In the genomic region with DNA sequence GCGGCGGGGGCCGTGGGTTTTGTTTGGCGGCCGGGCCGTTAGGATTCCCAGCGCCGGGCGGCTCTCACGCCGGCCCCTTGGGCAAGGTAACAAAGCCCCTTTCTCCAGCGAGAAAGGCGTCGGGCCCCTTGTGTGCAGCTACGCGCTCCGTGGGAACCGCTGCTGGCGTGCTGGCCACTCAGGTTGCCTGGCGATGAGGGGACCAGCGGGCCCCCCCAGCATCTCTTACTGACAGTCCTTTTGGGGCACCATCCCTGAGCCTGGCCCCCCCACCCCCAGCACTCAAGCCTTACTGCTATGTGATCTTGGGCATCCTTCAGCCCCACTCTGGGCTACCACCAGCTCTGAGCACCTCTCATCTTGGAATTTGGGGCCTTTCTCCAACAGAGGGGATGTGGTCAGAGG, we compare ENCODE assay signal across 9 cellular contexts. TPM values are rescaled to one million over a fixed set of nuclear protein-coding genes. Genes with fewer than 3 reads are reported as not detected.
A peak's percentile ranks its signal among the peaks of the same experiment; 100 is the strongest.
DNase-seq lines count a peak whose midpoint lies in the region; ATAC-seq, FAIRE-seq and TF ChIP-seq lines count a peak whose summit lies in the region.
"Had no signal": no experiment of that assay in that cellular context is flagged by ENCODE, and none has a peak within 500 bp of the region (broad histone marks: within the 10 kb centered on the region; RNA-seq: fewer than 3 reads in every experiment).

No MANE protein-coding gene starts in this region.

- no peak for FAIRE-seq in urothelium cell line (lab: Jason Lieb, UNC)

- no peaks in the 10 kb centered on the region for H3K27me3 Mint-ChIP-seq in naive B cell

- H3K27ac ChIP-seq in A673 (ENCODE audit: low read depth, low read length, poor library complexity, severe bottlenecking) (no peak overlapping the region), HUES48 (ENCODE audit: low read depth, low read length) (no peak overlapping the region)

- BruUV-seq in A673 (replicated peaks; lab: Mats Ljungman, UMichigan) = no TSS peak

- H3K4me3 ChIP-seq in A673 (ENCODE audit: low read depth, low read length, poor library complexity, severe bottlenecking) = peak overlapping the region; percentile 59
- H3K4me3 ChIP-seq in HUES48 (ENCODE audit: low read depth, low read length) = peak overlapping the region; percentile 69
- H3K4me3 ChIP-seq in cardiac fibroblast (replicated peaks in 1 of 2; ENCODE audit: low read depth in 2 of 2, low read length in 2 of 2) = peak overlapping the region; percentile 49 to 54

- no peaks in the 10 kb centered on the region for H3K9me3 ChIP-seq in A673 (ENCODE audit: low read depth, low read length, poor library complexity, severe bottlenecking)
- no peaks in the 10 kb centered on the region for H3K9me3 ChIP-seq in HUES48 (ENCODE audit: control insufficient read depth, insufficient read depth, low read length)

- H3K27ac Mint-ChIP-seq in naive B cell = peak overlapping the region in 5 of 6 donors; percentile 90 to 96 (median 95)

- no peaks in the 10 kb centered on the region for H3K27me3 ChIP-seq in A673 (replicated peaks; ENCODE audit: insufficient read depth, low read depth, low read length, poor library complexity)
- peaks cover 38% of the 10 kb centered on the region for H3K27me3 ChIP-seq in HUES48 (ENCODE audit: control insufficient read depth, insufficient read depth, low read length)

- POLR2A ChIA-PET in A673 (lab: Charles Lee; ENCODE audit: low non-redundant PET) = no interaction called here

- H3K4me3 Mint-ChIP-seq in naive B cell = peak overlapping the region; percentile 91 to 98 (median 94)

- ATAC-seq in naive B cell (ENCODE audit: low read depth in 2 of 2) (no peak), HG03469 (IDR thresholded peaks at IDR 0.05; ENCODE audit: unreplicated experiment) (no peak)
- ATAC-seq: sciatic nerve had no signal

- H3K4me1 ChIP-seq in A673 (ENCODE audit: insufficient read depth, low read length, poor library complexity, severe bottlenecking) = peaks cover 43% of the 10 kb centered on the region
- peaks cover 70% of the 10 kb centered on the region for H3K4me1 ChIP-seq in HUES48 (ENCODE audit: control insufficient read depth, insufficient read depth, low read length)

- DNase-seq in A673 (ENCODE audit: low spot score) (no peak), cardiac fibroblast (ENCODE audit: low read depth in 2 of 2) (no peak), naive B cell (no peak), urothelium cell line (ENCODE audit: low spot score) (no peak), 8988T (no peak), SKM-1 (lab: John Stamatoyannopoulos, UW; ENCODE audit: unreplicated experiment) (no peak)

- CTCF ChIA-PET in A673 (lab: Charles Lee) = no interaction called here

- H3K9ac ChIP-seq in HUES48 (ENCODE audit: low read depth, low read length) = no peak overlapping the region

- peaks cover 0 to 13% of the 10 kb centered on the region in 2 donors for H3K36me3 Mint-ChIP-seq in naive B cell

- TF ChIP-seq CTCF in A673 (conservative IDR thresholded peaks at IDR 0.05; ENCODE audit: low read depth, low read length) (no peak), cardiac fibroblast (IDR thresholded peaks at IDR 0.05; ENCODE audit: low read depth, low read length) (no peak)

- peaks cover 34 to 63% (median 48%) of the 10 kb centered on the region in 3 donors for H3K4me1 Mint-ChIP-seq in naive B cell

- no peaks in the 10 kb centered on the region for H3K9me3 Mint-ChIP-seq in naive B cell

- H3K36me3 ChIP-seq in A673 (ENCODE audit: insufficient read depth, low read length, poor library complexity, severe bottlenecking) (no peaks in the 10 kb centered on the region), HUES48 (ENCODE audit: control insufficient read depth, insufficient read depth, low read length) (peaks cover 11% of the 10 kb centered on the region)

- intact Hi-C loops in A673 (cut with micrococcal nuclease; ENCODE audit: unreplicated experiment) = no loop called here

RNA-seq across cellular contexts. Expression of a gene that starts 1.8 kb away (rescaled TPM):
- total RNA-seq in A673 (2021) = 8.7 and 11.7 TPM in 2 replicates
- 1 to 10 TPM in 5 of 6 donors, under 1 TPM in 1; 0.59 to 4.0 (median 2.2) TPM for polyA plus RNA-seq in naive B cell (ENCODE audit: low read depth in 6 of 6)

RNA-seq across cellular contexts. Expression of a gene that starts 34.0 kb away (rescaled TPM):
- total RNA-seq in A673 (2021) = 47.9 and 48.8 TPM in 2 replicates
- polyA plus RNA-seq in naive B cell (ENCODE audit: low read depth in 6 of 6) = 10 to 100 TPM; 17.7 to 29.3 (median 20.6) TPM

RNA-seq across cellular contexts. Expression of a gene that starts 37.4 kb away (rescaled TPM):
- total RNA-seq in A673 (2021) = 35.4 and 42.8 TPM in 2 replicates
- polyA plus RNA-seq in naive B cell (ENCODE audit: low read depth in 6 of 6) = 1 to 10 TPM in 4 of 6 donors, under 1 TPM in 1, not detected in 1; 0.36 to 1.7 (median 1.3) TPM

RNA-seq across cellular contexts. Expression of a gene that starts 45.1 kb away (rescaled TPM):
- not detected in 2 replicates for total RNA-seq in A673 (2021)
- polyA plus RNA-seq in naive B cell (ENCODE audit: low read depth in 6 of 6) = not detected
- total RNA-seq: sciatic nerve had no signal
